26 cellular contexts compared by ENCODE assay signal in the genomic region with DNA sequence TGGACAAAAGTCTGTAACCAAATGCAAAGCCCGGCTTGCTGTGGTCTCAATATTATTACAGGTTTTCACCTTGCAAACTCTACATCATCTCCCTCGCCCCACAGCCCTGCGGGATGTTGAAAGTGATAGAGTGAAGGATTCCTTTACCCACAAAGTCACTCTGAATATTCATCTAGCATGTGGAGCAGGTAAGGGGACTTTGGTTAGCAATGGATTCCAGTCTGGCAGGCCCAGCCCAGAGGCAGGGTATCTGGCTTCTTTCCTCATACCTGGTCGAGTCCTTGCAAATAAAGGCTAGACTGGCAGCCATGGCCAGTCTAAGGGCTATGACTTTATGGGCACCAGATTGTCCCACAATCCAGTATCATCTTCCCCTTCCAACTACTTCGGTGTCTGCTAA. TPM values are rescaled to one million over a fixed set of nuclear protein-coding genes. Genes with fewer than 3 reads are reported as not detected.
DNase-seq lines count a peak whose midpoint lies in the region; FAIRE-seq and TF ChIP-seq lines count a peak whose summit lies in the region.
"Had no signal": no experiment of that assay in that cellular context is flagged by ENCODE, and none has a peak within 500 bp of the region (broad histone marks: within the 10 kb centered on the region; RNA-seq: fewer than 3 reads in every experiment).

No MANE protein-coding gene starts in this region.

- H4K91ac ChIP-seq in H1 (replicated peaks; ENCODE audit: insufficient read length, low read length): no peak overlapping the region

- H3K27ac ChIP-seq in H1 (ENCODE audit: low read depth, low read length): no peak overlapping the region
- H3K27ac ChIP-seq: 22Rv1; BLaER1 treated with 17β-estradiol and CSF1 and Interleukin-3, amounts not matched to agents 10 nM and 100 nM had no signal

- H3K9me3 Mint-ChIP-seq in osteocyte (ENCODE audit: unreplicated experiment): no peaks in the 10 kb centered on the region
- H3K9me3 Mint-ChIP-seq: CD4-positive, alpha-beta T cell; CD8-positive, alpha-beta memory T cell had no signal

- H2BK12ac ChIP-seq in H1 (ENCODE audit: low read depth, low read length): no peak overlapping the region

- no peak overlapping the region for H3K23ac ChIP-seq in H1 (ENCODE audit: insufficient read length)

- H3K9me3 ChIP-seq in H1 (ENCODE audit: insufficient read depth in 2 of 2, low read depth in 1 of 2, low read length in 1 of 2): no peaks in the 10 kb centered on the region
- H3K9me3 ChIP-seq: BE2C; BLaER1 treated with 17β-estradiol and CSF1 and Interleukin-3, amounts not matched to agents 10 nM and 100 nM had no signal

- no peak overlapping the region for H3K4me3 Mint-ChIP-seq in osteocyte (ENCODE audit: unreplicated experiment)
- H3K4me3 Mint-ChIP-seq: CD14-positive monocyte; CD4-positive, alpha-beta T cell; CD8-positive, alpha-beta memory T cell had no signal

- no peak overlapping the region for H2BK120ac ChIP-seq in H1 (replicated peaks; ENCODE audit: low read depth, low read length)

- H2AFZ ChIP-seq in H1 (ENCODE audit: low read length): peak overlapping the region; percentile 48

- no peak overlapping the region for H3K4ac ChIP-seq in H1 (replicated peaks; ENCODE audit: insufficient read length, low read depth, low read length)

- H3K36me3 ChIP-seq in H1 (ENCODE audit: control insufficient read depth in 2 of 4, insufficient read depth in 4 of 4, low read length in 3 of 4): no peaks in the 10 kb centered on the region
- H3K36me3 ChIP-seq: BE2C; BLaER1 treated with 17β-estradiol and CSF1 and Interleukin-3, amounts not matched to agents 10 nM and 100 nM had no signal

- no peak overlapping the region for H3K9ac ChIP-seq in H1 (replicated peaks in 1 of 4; ENCODE audit: extremely low read depth in 1 of 4, low read depth in 3 of 4, low read length in 3 of 4)
- H3K9ac ChIP-seq: BLaER1 treated with 17β-estradiol and CSF1 and Interleukin-3, amounts not matched to agents 10 nM and 100 nM had no signal

- no peaks in the 10 kb centered on the region for H3K79me2 ChIP-seq in H1 (ENCODE audit: control insufficient read depth in 1 of 2, insufficient read depth in 2 of 2, low read length in 2 of 2)

- CTCF ChIA-PET in H1 (lab: Charles Lee; ENCODE audit: partially characterized antibody): interaction anchor here (3.1 to 6.7 kb wide), 2 partner anchors 10 to 15 kb away, joined by 25 to 37 read pairs; no protein-coding TSS in a partner anchor

- no peaks in the 10 kb centered on the region for H4K20me1 ChIP-seq in H1 (replicated peaks in 1 of 2; ENCODE audit: control insufficient read depth in 1 of 2, insufficient read depth in 2 of 2, low read length in 2 of 2)
- H4K20me1 ChIP-seq: BLaER1 treated with 17β-estradiol and CSF1 and Interleukin-3, amounts not matched to agents 10 nM and 100 nM had no signal

- no peak for TF ChIP-seq EP300 in H1 (IDR thresholded peaks at IDR 0.05; ENCODE audit: borderline replicate concordance in 1 of 2, low read depth in 2 of 2, low read length in 2 of 2)

- TF ChIP-seq RAD21 in H1 (IDR thresholded peaks at IDR 0.05 in 1 of 2, conservative IDR thresholded peaks at IDR 0.05 in 1 of 2; ENCODE audit: low read depth in 2 of 2, low read length in 2 of 2): no peak

- no peak overlapping the region for H3K18ac ChIP-seq in H1 (ENCODE audit: extremely low read depth, low read length)

- H3K4me1 ChIP-seq in H1 (replicated peaks in 1 of 4; ENCODE audit: control insufficient read depth in 3 of 4, insufficient read depth in 4 of 4, low read length in 3 of 4): peaks cover 0 to 2% (median 0%) of the 10 kb centered on the region in 4 experiments; a peak in 1 of 7 replicates
- H3K4me1 ChIP-seq: BE2C had no signal

- H3K56ac ChIP-seq in H1 (replicated peaks; ENCODE audit: insufficient read length, low read depth, low read length): no peak overlapping the region

- no peak overlapping the region for H2AK5ac ChIP-seq in H1 (ENCODE audit: low read depth, low read length)

- TF ChIP-seq CTCF in H1 (IDR thresholded peaks at IDR 0.05; ENCODE audit: control extremely low read depth in 1 of 3, insufficient read depth in 1 of 3, low read depth in 1 of 3, low read length in 3 of 3) (no peak), osteocyte (IDR thresholded peaks at IDR 0.05) (no peak)

- no peak overlapping the region for H4K8ac ChIP-seq in H1 (ENCODE audit: extremely low read depth, insufficient read depth, low read length)

- no peak overlapping the region for H2BK5ac ChIP-seq in H1 (ENCODE audit: low read depth, low read length)

- H2BK20ac ChIP-seq in H1 (ENCODE audit: low read length): no peak overlapping the region

- 89% methylated on average over 5 of the region's 5 CpGs; no CpG with 5 or more reads in 1 of the 2 experiments for WGBS in H1 (ENCODE audit: extremely low coverage in 1 of 2, insufficient coverage in 1 of 2, insufficient read length in 1 of 2, insufficient replicate concordance in 2 of 2, low coverage in 1 of 2, low lambda C conversion rate in 2 of 2, missing lambda C conversion rate in 1 of 2), 2 experiments

- TF ChIP-seq POLR2A in H1 (IDR thresholded peaks at IDR 0.05; ENCODE audit: control extremely low read depth in 1 of 2, low read depth in 2 of 2, low read length in 2 of 2): no peak

- no peak overlapping the region for H3K4me2 ChIP-seq in H1 (ENCODE audit: insufficient read depth in 1 of 2, low read depth in 2 of 2, low read length in 2 of 2)
- H3K4me2 ChIP-seq: BLaER1 treated with 17β-estradiol and CSF1 and Interleukin-3, amounts not matched to agents 10 nM and 100 nM had no signal

- no peak overlapping the region for H3K4me3 ChIP-seq in H1 (ENCODE audit: extremely low read depth in 1 of 4, insufficient read depth in 2 of 4, low read depth in 3 of 4, low read length in 4 of 4)
- H3K4me3 ChIP-seq: BLaER1 treated with 17β-estradiol and CSF1 and Interleukin-3, amounts not matched to agents 10 nM and 100 nM had no signal

- peaks cover 11% of the 10 kb centered on the region for H3K27me3 Mint-ChIP-seq in osteocyte (ENCODE audit: unreplicated experiment)

- no peaks in the 10 kb centered on the region for H3K27me3 ChIP-seq in H1 (replicated peaks in 1 of 4; ENCODE audit: control insufficient read depth in 3 of 4, extremely low read depth in 1 of 4, insufficient read depth in 3 of 4, low read length in 3 of 4)
- H3K27me3 ChIP-seq: BLaER1 treated with 17β-estradiol and CSF1 and Interleukin-3, amounts not matched to agents 10 nM and 100 nM had no signal

- no peaks in the 10 kb centered on the region for H3K36me3 Mint-ChIP-seq in osteocyte (ENCODE audit: unreplicated experiment)
- H3K36me3 Mint-ChIP-seq: CD8-positive, alpha-beta memory T cell had no signal

- POLR2A ChIA-PET in H1 (lab: Charles Lee; ENCODE audit: partially characterized antibody): no interaction called here

- H4K5ac ChIP-seq in H1 (ENCODE audit: insufficient read length, low read depth, low read length): no peak overlapping the region

- H3K23me2 ChIP-seq in H1 (ENCODE audit: low read depth, low read length): peaks cover 1% of the 10 kb centered on the region; the same call in 1 of the 2 replicates

- FAIRE-seq in H1 (lab: Jason Lieb, UNC): no peak
- FAIRE-seq: A204.1, D721Med, GM12891, GM18507 had no signal

- H3K27ac Mint-ChIP-seq in osteocyte (ENCODE audit: unreplicated experiment): peak overlapping the region; percentile 50
- H3K27ac Mint-ChIP-seq: CD14-positive monocyte; CD4-positive, alpha-beta T cell; CD8-positive, alpha-beta memory T cell had no signal

- H3K14ac ChIP-seq in H1 (ENCODE audit: insufficient read length): no peak overlapping the region

- no peak overlapping the region for H2BK15ac ChIP-seq in H1 (ENCODE audit: low read length)

- peaks cover 11% of the 10 kb centered on the region for H3K4me1 Mint-ChIP-seq in osteocyte (ENCODE audit: unreplicated experiment)
- H3K4me1 Mint-ChIP-seq: CD8-positive, alpha-beta memory T cell had no signal

- peak; percentile 17 for DNase-seq in ELF-1 (ENCODE audit: low read depth, low spot score)
- no peak for DNase-seq in H1 (ENCODE audit: low read depth in 1 of 2, low spot score in 2 of 2)
- no peak for DNase-seq in osteocyte (ENCODE audit: extremely low spot score, unreplicated experiment)
- DNase-seq in NOMO-1 treated with DMSO at 0.1 percent for 48 hours (lab: John Stamatoyannopoulos, UW; ENCODE audit: unreplicated experiment): no peak
- no peak for DNase-seq in NCI-H2029 (lab: John Stamatoyannopoulos, UW)
- no peak for DNase-seq in AG08395 (ENCODE audit: low spot score)
- DNase-seq: AML-193; BE2C; CD4-positive, alpha-beta T cell; CD8-positive, alpha-beta memory T cell; DMS 273 treated with DMSO at 0.1 percent for 48 hours; DMS79; EL; GF-D8; GOT3; H7; HCEC 1CT had no signal

- no peaks in the 10 kb centered on the region for H3K79me1 ChIP-seq in H1 (ENCODE audit: low read depth, low read length)

RNA-seq across cellular contexts. Expression of a gene that starts 3.2 kb away (rescaled TPM):
- total RNA-seq in H1 (2021; fragmentation: NEBNext Ultra II Directional; extraction: Animal tissue kit (Norgen Biotek cat#: 25700)): not detected in 2 replicates
- not detected in 2 replicates for polyA plus RNA-seq in H1 (2011; rRNA removed)
- not detected for polyA plus RNA-seq in H1 (2011; cell fraction: cytosol; rRNA removed)
- not detected for polyA plus RNA-seq in H1 (2011; cell fraction: nucleus; rRNA removed)
- polyA plus RNA-seq in H1 (2012, experiment 1 of 2): not detected in 4 replicates
- polyA plus RNA-seq in H1 (2012, experiment 2 of 2): not detected
- not detected for polyA plus RNA-seq in H1 (2013, experiment 1 of 2)
- polyA plus RNA-seq in H1 (2013, experiment 2 of 2): not detected
- polyA minus RNA-seq in H1 (2011; rRNA and poly(A)+ RNA removed): not detected in 2 replicates
- not detected for polyA minus RNA-seq in H1 (2011; cell fraction: cytosol; rRNA and poly(A)+ RNA removed)
- not detected for polyA minus RNA-seq in H1 (2011; cell fraction: nucleus; rRNA and poly(A)+ RNA removed)
- not detected in 2 replicates for total RNA-seq in osteocyte
- total RNA-seq: CD4-positive, alpha-beta T cell; CD8-positive, alpha-beta memory T cell; G401; H7 had no signal
- polyA plus RNA-seq: AG04450; CD8-positive, alpha-beta memory T cell had no signal

RNA-seq across cellular contexts. Expression of a gene that starts 38.2 kb away (rescaled TPM):
- total RNA-seq in H1 (2021; fragmentation: NEBNext Ultra II Directional; extraction: Animal tissue kit (Norgen Biotek cat#: 25700)): 25.5 and 26.2 TPM in 2 replicates
- polyA plus RNA-seq in H1 (2011; rRNA removed): 32.5 and 34.0 TPM in 2 replicates
- polyA plus RNA-seq in H1 (2011; cell fraction: cytosol; rRNA removed): 38.9 TPM
- polyA plus RNA-seq in H1 (2011; cell fraction: nucleus; rRNA removed): 40.8 TPM
- 36.7 to 40.2 TPM (median 38.8 TPM) in 4 replicates for polyA plus RNA-seq in H1 (2012, experiment 1 of 2)
- 31.1 TPM for polyA plus RNA-seq in H1 (2012, experiment 2 of 2)
- 38.8 TPM for polyA plus RNA-seq in H1 (2013, experiment 1 of 2)
- 40.7 TPM for polyA plus RNA-seq in H1 (2013, experiment 2 of 2)
- polyA minus RNA-seq in H1 (2011; rRNA and poly(A)+ RNA removed): 16.3 and 19.2 TPM in 2 replicates
- polyA minus RNA-seq in H1 (2011; cell fraction: cytosol; rRNA and poly(A)+ RNA removed): 17.8 TPM
- 13.6 TPM for polyA minus RNA-seq in H1 (2011; cell fraction: nucleus; rRNA and poly(A)+ RNA removed)
- 141 and 147 TPM in 2 replicates for total RNA-seq in osteocyte

RNA-seq across cellular contexts. Expression of a gene that starts 41.8 kb away (rescaled TPM):
- not detected in 2 replicates for total RNA-seq in H1 (2021; fragmentation: NEBNext Ultra II Directional; extraction: Animal tissue kit (Norgen Biotek cat#: 25700))
- not detected in 2 replicates for polyA plus RNA-seq in H1 (2011; rRNA removed)
- polyA plus RNA-seq in H1 (2011; cell fraction: cytosol; rRNA removed): not detected
- polyA plus RNA-seq in H1 (2011; cell fraction: nucleus; rRNA removed): not detected
- polyA plus RNA-seq in H1 (2012, experiment 1 of 2): not detected in 4 replicates
- polyA plus RNA-seq in H1 (2012, experiment 2 of 2): not detected
- polyA plus RNA-seq in H1 (2013, experiment 1 of 2): not detected
- not detected for polyA plus RNA-seq in H1 (2013, experiment 2 of 2)
- polyA minus RNA-seq in H1 (2011; rRNA and poly(A)+ RNA removed): not detected in 2 replicates
- polyA minus RNA-seq in H1 (2011; cell fraction: cytosol; rRNA and poly(A)+ RNA removed): not detected
- not detected for polyA minus RNA-seq in H1 (2011; cell fraction: nucleus; rRNA and poly(A)+ RNA removed)
- total RNA-seq in osteocyte: not detected in 2 replicates
- total RNA-seq: CD4-positive, alpha-beta T cell; CD8-positive, alpha-beta memory T cell; G401; H7 had no signal
- polyA plus RNA-seq: AG04450; CD14-positive monocyte; CD8-positive, alpha-beta memory T cell had no signal

RNA-seq across cellular contexts. Expression of a gene that starts 59.7 kb away (rescaled TPM):
- 3.2 and 4.4 TPM in 2 replicates for total RNA-seq in H1 (2021; fragmentation: NEBNext Ultra II Directional; extraction: Animal tissue kit (Norgen Biotek cat#: 25700))
- polyA plus RNA-seq in H1 (2011; rRNA removed): 6.7 and 7.6 TPM in 2 replicates
- 5.5 TPM for polyA plus RNA-seq in H1 (2011; cell fraction: cytosol; rRNA removed)
- 4.9 TPM for polyA plus RNA-seq in H1 (2011; cell fraction: nucleus; rRNA removed)
- 2.5 to 4.0 TPM (median 3.9 TPM) in 4 replicates for polyA plus RNA-seq in H1 (2012, experiment 1 of 2)
- polyA plus RNA-seq in H1 (2012, experiment 2 of 2): 4.6 TPM
- polyA plus RNA-seq in H1 (2013, experiment 1 of 2): 1.7 TPM
- 2.2 TPM for polyA plus RNA-seq in H1 (2013, experiment 2 of 2)
- polyA minus RNA-seq in H1 (2011; rRNA and poly(A)+ RNA removed): 2.1 and 2.6 TPM in 2 replicates
- polyA minus RNA-seq in H1 (2011; cell fraction: cytosol; rRNA and poly(A)+ RNA removed): not detected
- 1.9 TPM for polyA minus RNA-seq in H1 (2011; cell fraction: nucleus; rRNA and poly(A)+ RNA removed)
- not detected in 2 replicates for total RNA-seq in osteocyte
- total RNA-seq: G401 had no signal
- polyA plus RNA-seq: AG04450, CD14-positive monocyte had no signal
